ENCODE assay signal across 20 cellular contexts in genomic region chr12:22500100-22500499, GRCh38. TPM values are rescaled to one million over a fixed set of nuclear protein-coding genes. Genes with fewer than 3 reads are reported as not detected.
DNase-seq lines count a peak whose midpoint lies in the region; ATAC-seq and TF ChIP-seq lines count a peak whose summit lies in the region.
"Had no signal": no experiment of that assay in that cellular context is flagged by ENCODE, and none has a peak within 500 bp of the region (broad histone marks: within the 10 kb centered on the region; RNA-seq: fewer than 3 reads in every experiment).

No MANE protein-coding gene starts in this region.

- H2AFZ ChIP-seq in H9 (ENCODE audit: low read length) = no peak overlapping the region

- H3K4ac ChIP-seq in H9 (ENCODE audit: low read depth, low read length) = no peak overlapping the region

- H3K4me1 Mint-ChIP-seq in H9 = peaks cover 12 to 13% of the 10 kb centered on the region in 2 experiments
- H3K4me1 Mint-ChIP-seq in WTC11 = peaks cover 17% of the 10 kb centered on the region

- no peak overlapping the region for H3T11ph ChIP-seq in H9 (ENCODE audit: low read length)

- no peak overlapping the region for H3K9ac ChIP-seq in H9 (ENCODE audit: extremely low read depth, insufficient read length, low read length)

- H2BK5ac ChIP-seq in H9 (ENCODE audit: insufficient read length, low read length) = no peak overlapping the region

- H3K23ac ChIP-seq in H9 (ENCODE audit: insufficient read length, low read depth, low read length) = no peak overlapping the region

- no peak for TF ChIP-seq POLR2A in upper lobe of left lung (IDR thresholded peaks at IDR 0.05)

- no peak overlapping the region for H2BK15ac ChIP-seq in H9 (ENCODE audit: low read depth, low read length)

- TF ChIP-seq EP300 in upper lobe of left lung (IDR thresholded peaks at IDR 0.05) = no peak

- H3K36me3 ChIP-seq in upper lobe of left lung = peaks cover 0 to 19% (median 0%) of the 10 kb centered on the region in 4 donors

- H2AK5ac ChIP-seq in H9 (ENCODE audit: insufficient read length, low read length) = no peak overlapping the region

- no peak overlapping the region for H2BK120ac ChIP-seq in H9 (ENCODE audit: low read depth, low read length, poor library complexity, severe bottlenecking)

- POLR2A ChIA-PET in WTC11 (lab: Charles Lee) = no interaction called here

- H4K8ac ChIP-seq in H9 (replicated peaks; ENCODE audit: insufficient read length, low read depth, low read length) = no peak overlapping the region

- no peak overlapping the region for H3K4me2 ChIP-seq in H9 (ENCODE audit: insufficient read depth, insufficient read length, low read length)

- WGBS in H9 (ENCODE audit: extremely low coverage, insufficient read length, low lambda C conversion rate) = no CpG with 5 or more reads among the region's 4 CpGs
- 84% methylated on average over 4 of the region's 4 CpGs for WGBS in upper lobe of left lung, 2 donors

- no peak overlapping the region for H3K56ac ChIP-seq in H9 (ENCODE audit: insufficient read length, low read depth, low read length)

- H3K14ac ChIP-seq in H9 (ENCODE audit: insufficient read depth, low read length) = no peak overlapping the region

- CTCF ChIA-PET in WTC11 (lab: Charles Lee) = interaction anchor here (1.3 kb wide), 1 partner anchor 29 kb away, joined by 5 read pairs; no protein-coding TSS in a partner anchor

- DNase-seq in H9 (no peak), WTC11 (ENCODE audit: low spot score) (no peak), fibroblast of peridontal ligament (ENCODE audit: extremely low read depth) (peak; percentile 47), iPS-NIHi11 (ENCODE audit: low spot score) (no peak), upper lobe of left lung (no peak)
- DNase-seq: BE2C; C1 segment of cervical spinal cord; CD4-positive, CD25-positive, alpha-beta regulatory T cell; CD8-positive, alpha-beta memory T cell; COR-L47; DMS 273 treated with DMSO at 0.1 percent for 48 hours; DMS53; DND-41; EL; GOT3; H7 had no signal

- H3K27ac ChIP-seq in H9 (ENCODE audit: insufficient read length, low read depth, low read length) (no peak overlapping the region), upper lobe of left lung (no peak overlapping the region)

- H3K9me3 Mint-ChIP-seq in H9 = no peaks in the 10 kb centered on the region
- no peaks in the 10 kb centered on the region for H3K9me3 Mint-ChIP-seq in WTC11
- H3K9me3 Mint-ChIP-seq: CD4-positive, CD25-positive, alpha-beta regulatory T cell; CD8-positive, alpha-beta memory T cell had no signal

- no peaks in the 10 kb centered on the region for H3K23me2 ChIP-seq in H9 (ENCODE audit: insufficient read length, low read depth, low read length, poor library complexity, severe bottlenecking)

- H2BK12ac ChIP-seq in H9 (ENCODE audit: insufficient read length, low read depth, low read length) = no peak overlapping the region

- no peak overlapping the region for H4K91ac ChIP-seq in H9 (ENCODE audit: insufficient read length, low read depth, low read length)

- no peak; the same call in 1 of the 2 replicates for ATAC-seq in WTC11
- ATAC-seq in upper lobe of left lung (ENCODE audit: low FRiP score in 2 of 2) = no peak
- no peak for ATAC-seq in GM18498 (IDR thresholded peaks at IDR 0.05; ENCODE audit: unreplicated experiment)
- no peak for ATAC-seq in GM18868 (IDR thresholded peaks at IDR 0.05; ENCODE audit: unreplicated experiment)
- ATAC-seq: K562 had no signal

- H3K27me3 ChIP-seq in H9 (ENCODE audit: insufficient read depth, low read length) (no peaks in the 10 kb centered on the region), upper lobe of left lung (no peaks in the 10 kb centered on the region)
- H3K27me3 ChIP-seq: BE2C had no signal

- H4K5ac ChIP-seq in H9 (ENCODE audit: insufficient read length, low read depth, low read length) = no peak overlapping the region

- no peak overlapping the region for H3K4me3 Mint-ChIP-seq in H9
- H3K4me3 Mint-ChIP-seq in WTC11 = no peak overlapping the region
- H3K4me3 Mint-ChIP-seq: CD4-positive, CD25-positive, alpha-beta regulatory T cell; CD8-positive, alpha-beta memory T cell had no signal

- no peak overlapping the region for H3K4me3 ChIP-seq in upper lobe of left lung
- H3K4me3 ChIP-seq: GM12878, K562 had no signal

- H3K9me3 ChIP-seq in H9 (ENCODE audit: control insufficient read depth, low read depth, low read length) = no peaks in the 10 kb centered on the region
- no peaks in the 10 kb centered on the region for H3K9me3 ChIP-seq in upper lobe of left lung
- H3K9me3 ChIP-seq: BE2C had no signal

- H3K27me3 Mint-ChIP-seq in H9 (ENCODE audit: low read depth) (no peaks in the 10 kb centered on the region), WTC11 (ENCODE audit: low read depth) (no peaks in the 10 kb centered on the region)
- H3K27me3 Mint-ChIP-seq: CD4-positive, CD25-positive, alpha-beta regulatory T cell; CD8-positive, alpha-beta memory T cell had no signal

- no peak overlapping the region for H2BK20ac ChIP-seq in H9 (ENCODE audit: low read depth, low read length, poor library complexity, severe bottlenecking)

- H3K27ac Mint-ChIP-seq in H9 (peak overlapping the region; percentile 62 to 78 (median 68); a peak in 2 of 7 replicates), WTC11 (peak overlapping the region; percentile 12; the same call in 1 of the 2 replicates)

- H3K4me1 ChIP-seq in H9 (ENCODE audit: insufficient read depth, low read length) (no peaks in the 10 kb centered on the region), upper lobe of left lung (no peaks in the 10 kb centered on the region)
- H3K4me1 ChIP-seq: BE2C had no signal

- H4K20me1 ChIP-seq in H9 (ENCODE audit: control insufficient read depth, insufficient read depth, insufficient read length) = no peaks in the 10 kb centered on the region

- H3K36me3 Mint-ChIP-seq in H9 (ENCODE audit: insufficient read depth in 1 of 3, low read depth in 3 of 3) = peaks cover 0 to 12% (median 0%) of the 10 kb centered on the region in 3 experiments; a peak in 3 of 7 replicates
- H3K36me3 Mint-ChIP-seq in WTC11 = peaks cover 5% of the 10 kb centered on the region

- H3K79me2 ChIP-seq in H9 (ENCODE audit: insufficient read depth, low read length) = no peaks in the 10 kb centered on the region

- no peak overlapping the region for H3K18ac ChIP-seq in H9 (ENCODE audit: insufficient read length, low read depth, low read length)

- no peaks in the 10 kb centered on the region for H3K79me1 ChIP-seq in H9 (ENCODE audit: insufficient read depth, low read depth, low read length, poor library complexity, severe bottlenecking)

- no peak for TF ChIP-seq CTCF in H9 (conservative IDR thresholded peaks at IDR 0.05)
- no peak for TF ChIP-seq CTCF in WTC11 (IDR thresholded peaks at IDR 0.05)
- TF ChIP-seq CTCF in upper lobe of left lung (IDR thresholded peaks at IDR 0.05) = no peak

TF ChIP-seq in WTC11, 78 proteins besides CTCF, POLR2A, EP300 and RAD21:
- TF ChIP-seq IRF1 (CRISPR knock-in tag; IDR thresholded peaks at IDR 0.05) (no peak), CBFB (CRISPR knock-in tag; IDR thresholded peaks at IDR 0.05; ENCODE audit: low read depth) (no peak), JUN (CRISPR knock-in tag; IDR thresholded peaks at IDR 0.05) (no peak), ETV6 (CRISPR knock-in tag; IDR thresholded peaks at IDR 0.05) (no peak)

RNA-seq across cellular contexts. Expression of gene C2CD5, which starts 44.2 kb away (rescaled TPM):
- total RNA-seq in H9 (2021) = 35.4 and 36.9 TPM in 2 replicates
- 47.5 to 49.3 TPM (median 48.1 TPM) in 3 replicates for total RNA-seq in WTC11 (2021)
- 10 to 100 TPM; 20.8 to 56.6 (median 36.6) TPM for total RNA-seq in upper lobe of left lung
